8 cellular contexts compared by ENCODE assay signal in the genomic region with DNA sequence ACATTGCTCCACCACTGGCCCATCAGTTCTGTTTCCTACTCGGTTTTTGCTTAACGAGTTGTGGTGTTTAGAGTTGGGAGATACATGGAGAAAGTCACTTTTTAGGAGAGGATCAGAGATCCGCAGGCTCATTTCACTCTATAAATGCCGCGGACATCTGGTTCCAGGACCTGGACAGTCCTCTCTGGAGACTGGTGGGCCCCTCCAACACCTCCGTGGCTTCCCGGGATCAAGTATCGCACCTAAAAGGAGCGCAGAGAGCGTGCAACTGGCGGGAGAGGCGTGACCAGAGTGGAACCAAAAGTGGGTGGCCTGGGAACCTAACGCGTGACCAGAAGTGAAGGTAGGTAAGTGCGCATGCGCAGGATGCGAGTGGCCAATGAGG. TPM values are rescaled to one million over a fixed set of nuclear protein-coding genes. Genes with fewer than 3 reads are reported as not detected.
DNase-seq lines count a peak whose midpoint lies in the region; ATAC-seq and TF ChIP-seq lines count a peak whose summit lies in the region.

No MANE protein-coding gene starts in this region.

- peaks cover 9% of the 10 kb centered on the region for H3K4me1 Mint-ChIP-seq in activated naive CD8-positive, alpha-beta T cell treated with anti-CD3 and anti-CD28 coated beads, Interleukin-2, amount 10 ng/mL, durations not matched to agents 7 days and 5 days

- H3K36me3 ChIP-seq in BJ (ENCODE audit: control insufficient read depth, insufficient read depth, low read length) (no peaks in the 10 kb centered on the region), heart right ventricle (peaks cover 0 to 5% (median 0%) of the 10 kb centered on the region in 9 donors), rectal smooth muscle tissue (ENCODE audit: control insufficient read depth, insufficient read depth, low read length) (no peaks in the 10 kb centered on the region)

- 0 to 1% methylated on average over 17 of the region's 17 CpGs for WGBS in heart right ventricle, 2 donors

- TF ChIP-seq CTCF in BJ (IDR thresholded peaks at IDR 0.05; ENCODE audit: insufficient read depth, low read depth, low read length) (no peak), heart right ventricle (IDR thresholded peaks at IDR 0.05) (no peak)

- POLR2A ChIA-PET in BJ (lab: Charles Lee) = interaction anchor here (0.7 kb wide), 1 partner anchor 777 kb away, joined by 3 read pairs; no protein-coding TSS in a partner anchor
- POLR2A ChIA-PET in activated naive CD8-positive, alpha-beta T cell treated with anti-CD3 and anti-CD28 coated beads, Interleukin-2, amount 10 ng/mL, durations not matched to agents 7 days and 5 days (lab: Charles Lee) = interaction anchor here (1.0 to 1.4 kb wide), 4 partner anchors 25 to 180 kb away, joined by 3 to 6 read pairs (median 4); a partner anchor contains a TSS

- H3K4me3 ChIP-seq in BJ (ENCODE audit: low read depth, low read length) = peak overlapping the region; percentile 85
- peak overlapping the region; percentile 54 to 84 (median 77) for H3K4me3 ChIP-seq in heart right ventricle
- H3K4me3 ChIP-seq in rectal smooth muscle tissue (ENCODE audit: low read length) = peak overlapping the region; percentile 79

- H3K9me3 Mint-ChIP-seq in activated naive CD8-positive, alpha-beta T cell treated with anti-CD3 and anti-CD28 coated beads, Interleukin-2, amount 10 ng/mL, durations not matched to agents 7 days and 5 days = no peaks in the 10 kb centered on the region

- peaks cover 3% of the 10 kb centered on the region for H3K36me3 Mint-ChIP-seq in activated naive CD8-positive, alpha-beta T cell treated with anti-CD3 and anti-CD28 coated beads, Interleukin-2, amount 10 ng/mL, durations not matched to agents 7 days and 5 days

- H3K27ac ChIP-seq in heart right ventricle = peak overlapping the region; percentile 86 to 99 (median 98)
- peak overlapping the region; percentile 97 for H3K27ac ChIP-seq in rectal smooth muscle tissue (ENCODE audit: low read depth, low read length)

- DNase-seq in BJ (ENCODE audit: low read depth) = peak; percentile 59
- DNase-seq in NCI-H69 (lab: John Stamatoyannopoulos, UW) = peak; percentile 93
- no peak for DNase-seq in activated naive CD8-positive, alpha-beta T cell treated with anti-CD3 and anti-CD28 coated beads, Interleukin-2, amount 10 ng/mL, durations not matched to agents 7 days and 5 days
- DNase-seq in heart right ventricle = peak; percentile 87 to 91
- no peak for DNase-seq in GDM1 (lab: John Stamatoyannopoulos, UW)

- intact Hi-C loops in heart right ventricle (cut with DNase I) = loop anchor here in 1 of 10 donors (10.0 kb wide), 1 partner anchor 180 kb away; a partner anchor contains a TSS

- H3K9ac ChIP-seq in rectal smooth muscle tissue (ENCODE audit: low read length) = peak overlapping the region; percentile 82

- H3K4me1 ChIP-seq in heart right ventricle (peaks cover 0 to 30% (median 14%) of the 10 kb centered on the region in 9 donors), rectal smooth muscle tissue (ENCODE audit: control insufficient read depth, insufficient read depth, low read length) (peaks cover 13% of the 10 kb centered on the region)

- H3K4me3 Mint-ChIP-seq in activated naive CD8-positive, alpha-beta T cell treated with anti-CD3 and anti-CD28 coated beads, Interleukin-2, amount 10 ng/mL, durations not matched to agents 7 days and 5 days = no peak overlapping the region

- ATAC-seq in GM18519 (IDR thresholded peaks at IDR 0.05; ENCODE audit: low FRiP score, unreplicated experiment) = peak; percentile 55
- ATAC-seq in HG03039 (IDR thresholded peaks at IDR 0.05; ENCODE audit: unreplicated experiment) = peak; percentile 75
- peak; percentile 76 for ATAC-seq in activated naive CD8-positive, alpha-beta T cell treated with anti-CD3 and anti-CD28 coated beads, Interleukin-2, amount 10 ng/mL, durations not matched to agents 7 days and 5 days (ENCODE audit: low read depth)
- peak in 4 of 8 donors; percentile 90 to 95 (median 94) for ATAC-seq in heart right ventricle

- CTCF ChIA-PET in BJ (lab: Yijun Ruan, JAX) = no interaction called here

- H3K27me3 ChIP-seq in BJ (ENCODE audit: control insufficient read depth, insufficient read depth, low read length) (no peaks in the 10 kb centered on the region), heart right ventricle (peaks cover 0 to 24% (median 0%) of the 10 kb centered on the region in 7 donors), rectal smooth muscle tissue (ENCODE audit: control insufficient read depth, insufficient read depth, low read length) (no peaks in the 10 kb centered on the region)

- H3K9me3 ChIP-seq in heart right ventricle = no peaks in the 10 kb centered on the region

- H3K27me3 Mint-ChIP-seq in activated naive CD8-positive, alpha-beta T cell treated with anti-CD3 and anti-CD28 coated beads, Interleukin-2, amount 10 ng/mL, durations not matched to agents 7 days and 5 days = no peaks in the 10 kb centered on the region

- H3K27ac Mint-ChIP-seq in activated naive CD8-positive, alpha-beta T cell treated with anti-CD3 and anti-CD28 coated beads, Interleukin-2, amount 10 ng/mL, durations not matched to agents 7 days and 5 days = no peak overlapping the region

RNA-seq across cellular contexts. Expression of a gene that starts 9.9 kb away (rescaled TPM):
- 0.15 and 0.21 TPM in 2 replicates for polyA plus RNA-seq in BJ (2011; rRNA removed)
- not detected in 2 replicates for polyA minus RNA-seq in BJ (2011; rRNA and poly(A)+ RNA removed)
- total RNA-seq in activated naive CD8-positive, alpha-beta T cell treated with anti-CD3 and anti-CD28 coated beads, Interleukin-2, amount 10 ng/mL, durations not matched to agents 7 days and 5 days = under 1 TPM in 1 of 2 experiments, not detected in 1; 0.43 TPM
- total RNA-seq in heart right ventricle = 1 to 10 TPM in 2 of 10 donors, under 1 TPM in 8; 0.17 to 1.4 (median 0.86) TPM
- 1 to 10 TPM in 1 of 2 donors, under 1 TPM in 1; 0.07 to 2.4 TPM for polyA plus RNA-seq in heart right ventricle

Comparison
In these comparisons a context has a peak if more than half of its experiments do, and no peak if none do; other contexts are left out.
1. DNase-seq: peak in BJ (single experiment), NCI-H69 (single experiment) and heart right ventricle (2 of 2); none in activated naive CD8-positive, alpha-beta T cell treated with anti-CD3 and anti-CD28 coated beads, Interleukin-2, amount 10 ng/mL, durations not matched to agents 7 days and 5 days (single experiment) and GDM1 (single experiment).
2. Peak in every context shown above with its lines, with median percentiles within 50 percentile points of each other: H3K4me3 ChIP-seq.